8 cellular contexts compared by ENCODE assay signal in genomic region chr22:42343551-42344081, GRCh38.
DNase-seq lines count a peak whose midpoint lies in the region; ATAC-seq and TF ChIP-seq lines count a peak whose summit lies in the region.

No MANE protein-coding gene starts in this region.

- H3K9me3 ChIP-seq in mucosa of descending colon, result no peaks in the 10 kb centered on the region
- H3K9me3 ChIP-seq in effector memory CD4-positive, alpha-beta T cell (ENCODE audit: control insufficient read depth, low read length), result no peaks in the 10 kb centered on the region

- no peak overlapping the region for H3K27ac ChIP-seq in GM23338 (ENCODE audit: low read depth)
- H3K27ac ChIP-seq in effector memory CD4-positive, alpha-beta T cell (ENCODE audit: insufficient read depth, low read length, poor library complexity, severe bottlenecking), result no peak overlapping the region

- CTCF ChIA-PET in BJ (lab: Yijun Ruan, JAX), result interaction anchor here (2.0 kb wide), 1 partner anchor 25 kb away, joined by 5 read pairs; no protein-coding TSS in a partner anchor

- H3K27me3 ChIP-seq in BJ (ENCODE audit: control insufficient read depth, insufficient read depth, low read length) (no peaks in the 10 kb centered on the region), GM23338 (ENCODE audit: insufficient read depth) (peaks cover 17% of the 10 kb centered on the region)
- H3K27me3 ChIP-seq in effector memory CD4-positive, alpha-beta T cell (replicated peaks; ENCODE audit: control insufficient read depth, insufficient read depth, low read length, poor library complexity, severe bottlenecking), result no peaks in the 10 kb centered on the region

- H3K4me1 ChIP-seq in GM23338 (ENCODE audit: insufficient read depth) (peaks cover 27% of the 10 kb centered on the region), mucosa of descending colon (ENCODE audit: low read depth) (peaks cover 9% of the 10 kb centered on the region)
- H3K4me1 ChIP-seq in effector memory CD4-positive, alpha-beta T cell (ENCODE audit: control insufficient read depth, insufficient read depth, low read length, poor library complexity, severe bottlenecking), result peaks cover 4% of the 10 kb centered on the region

- no peaks in the 10 kb centered on the region; the same call in 2 of the 3 replicates for H3K9me3 Mint-ChIP-seq in GM23338

- peaks cover 3% of the 10 kb centered on the region for H3K79me2 ChIP-seq in GM23338 (replicated peaks; ENCODE audit: insufficient read depth)

- TF ChIP-seq CTCF in BJ (IDR thresholded peaks at IDR 0.05; ENCODE audit: insufficient read depth, low read depth, low read length), result no peak
- TF ChIP-seq CTCF in GM23338 (conservative IDR thresholded peaks at IDR 0.05; ENCODE audit: low read depth in 2 of 2), result no peak
- no peak for TF ChIP-seq CTCF in mucosa of descending colon (IDR thresholded peaks at IDR 0.05)

- intact Hi-C loops in mucosa of descending colon (cut with DNase I, micrococcal nuclease), result no loop called here

- DNase-seq in BJ (ENCODE audit: low read depth), result no peak
- DNase-seq in GM23338 (ENCODE audit: low spot score), result peak; percentile 76
- DNase-seq in astrocyte of the hippocampus (ENCODE audit: low read depth, low spot score), result peak; percentile 54
- no peak for DNase-seq in mucosa of descending colon
- DNase-seq in GM19240 (ENCODE audit: insufficient read length, low spot score), result no peak
- no peak for DNase-seq in effector memory CD4-positive, alpha-beta T cell

- no peak overlapping the region for H3K4me3 Mint-ChIP-seq in GM23338

- H3K36me3 ChIP-seq in BJ (ENCODE audit: control insufficient read depth, insufficient read depth, low read length) (no peaks in the 10 kb centered on the region), GM23338 (ENCODE audit: insufficient read depth) (no peaks in the 10 kb centered on the region), mucosa of descending colon (ENCODE audit: low read depth) (no peaks in the 10 kb centered on the region)
- no peaks in the 10 kb centered on the region for H3K36me3 ChIP-seq in effector memory CD4-positive, alpha-beta T cell (ENCODE audit: control insufficient read depth, insufficient read depth, low read length)

- peaks cover 9% of the 10 kb centered on the region; the same call in 1 of the 2 replicates for H3F3A ChIP-seq in GM23338 (replicated peaks; ENCODE audit: low read depth)

- H3K4me3 ChIP-seq in BJ (ENCODE audit: low read depth, low read length), result peak overlapping the region; percentile 49
- H3K4me3 ChIP-seq in GM23338, result peak overlapping the region; percentile 54; the same call in 1 of the 2 replicates
- H3K4me3 ChIP-seq in mucosa of descending colon, result no peak overlapping the region
- H3K4me3 ChIP-seq in effector memory CD4-positive, alpha-beta T cell (ENCODE audit: insufficient read depth, low read depth, low read length, poor library complexity, severe bottlenecking), result no peak overlapping the region

- no peak overlapping the region for H3K27ac Mint-ChIP-seq in GM23338

- ATAC-seq in GM23338, result no peak
- peak; percentile 44 for ATAC-seq in mucosa of descending colon
- ATAC-seq in HG02571 (IDR thresholded peaks at IDR 0.05; ENCODE audit: unreplicated experiment), result no peak
- no peak for ATAC-seq in GM18907 (IDR thresholded peaks at IDR 0.05; ENCODE audit: unreplicated experiment)

- H3K4me2 ChIP-seq in GM23338, result no peak overlapping the region

- no peaks in the 10 kb centered on the region for H4K20me1 ChIP-seq in GM23338 (replicated peaks; ENCODE audit: insufficient read depth)

- no peaks in the 10 kb centered on the region for H3K36me3 Mint-ChIP-seq in GM23338 (ENCODE audit: low read depth)

- peaks cover 30% of the 10 kb centered on the region for H3K4me1 Mint-ChIP-seq in GM23338

- peaks cover 37% of the 10 kb centered on the region for H3K27me3 Mint-ChIP-seq in GM23338 (ENCODE audit: insufficient read depth, low read depth, poor library complexity)

- H2AFZ ChIP-seq in GM23338, result no peak overlapping the region

- POLR2A ChIA-PET in BJ (lab: Charles Lee), result no interaction called here

- no peaks in the 10 kb centered on the region for H3K9me2 ChIP-seq in GM23338 (ENCODE audit: insufficient read depth)

TF ChIP-seq in GM23338, 12 proteins besides CTCF, POLR2A, EP300 and RAD21:
- TF ChIP-seq ETS1 (IDR thresholded peaks at IDR 0.05), result no peak
- TF ChIP-seq NANOG (IDR thresholded peaks at IDR 0.05; ENCODE audit: borderline replicate concordance), result no peak
- TF ChIP-seq POLR2AphosphoS5 (IDR thresholded peaks at IDR 0.05; ENCODE audit: low read depth), result no peak
- TF ChIP-seq STAT1 (IDR thresholded peaks at IDR 0.05; ENCODE audit: unreplicated experiment), result no peak
- no peak for TF ChIP-seq JUNB (IDR thresholded peaks at IDR 0.05; ENCODE audit: unreplicated experiment)
- TF ChIP-seq ZNF331 (CRISPR knock-in tag; IDR thresholded peaks at IDR 0.05; ENCODE audit: low read depth), result no peak
- no peak for TF ChIP-seq EZH2 (IDR thresholded peaks at IDR 0.05; ENCODE audit: low read depth, unreplicated experiment)
- TF ChIP-seq ZNF114 (CRISPR knock-in tag; IDR thresholded peaks at IDR 0.05), result no peak

Comparison
In these comparisons a context has a peak if more than half of its experiments do, and no peak if none do; other contexts are left out.
1. DNase-seq: peak in GM23338 (single experiment) and astrocyte of the hippocampus (single experiment); none in BJ (single experiment), mucosa of descending colon (0 of 3), GM19240 (single experiment) and effector memory CD4-positive, alpha-beta T cell (0 of 3).
2. H3K4me3 ChIP-seq: peak in BJ (single experiment) and GM23338 (single experiment); none in mucosa of descending colon (single experiment) and effector memory CD4-positive, alpha-beta T cell (single experiment).